1 cellular context compared by ENCODE assay signal in genomic region chr16:4572715-4573114, GRCh38.
TF ChIP-seq lines count a peak whose summit lies in the region.

No MANE protein-coding gene starts in this region.

TF ChIP-seq in H1, 55 proteins besides CTCF, POLR2A, EP300 and RAD21:
- no peak for TF ChIP-seq MAX (IDR thresholded peaks at IDR 0.05)
- TF ChIP-seq SAP30 (IDR thresholded peaks at IDR 0.05; ENCODE audit: insufficient read depth, insufficient replicate concordance, low read length): no peak
- no peak for TF ChIP-seq JUN (IDR thresholded peaks at IDR 0.05; ENCODE audit: low read depth, low read length)
- no peak for TF ChIP-seq ATF2 (IDR thresholded peaks at IDR 0.05; ENCODE audit: low read length)
- no peak for TF ChIP-seq RNF2 (IDR thresholded peaks at IDR 0.05; ENCODE audit: borderline replicate concordance, low read depth, low read length, missing control alignments, poor library complexity, severe bottlenecking)
- no peak for TF ChIP-seq POU5F1 (IDR thresholded peaks at IDR 0.05; ENCODE audit: low read depth, low read length)
- TF ChIP-seq ASH2L (IDR thresholded peaks at IDR 0.05; ENCODE audit: low read length): no peak
- no peak for TF ChIP-seq BCL11A (IDR thresholded peaks at IDR 0.05; ENCODE audit: low read depth in 2 of 2, low read length in 2 of 2)
- TF ChIP-seq TCF12 (IDR thresholded peaks at IDR 0.05; ENCODE audit: low read depth, low read length): no peak
- TF ChIP-seq CBX5 (IDR thresholded peaks at IDR 0.05; ENCODE audit: low read depth, low read length): no peak
- TF ChIP-seq JUND (IDR thresholded peaks at IDR 0.05; ENCODE audit: low read length): no peak
- no peak for TF ChIP-seq SIX5 (IDR thresholded peaks at IDR 0.05; ENCODE audit: low read depth, low read length)
- no peak for TF ChIP-seq KDM1A (IDR thresholded peaks at IDR 0.05; ENCODE audit: borderline replicate concordance, low read length)
